ENCODE assay signal across 16 cellular contexts in genomic region chr12:128918481-128918880, GRCh38.
"Had no signal": no experiment of that assay in that cellular context is flagged by ENCODE, and none has a peak within 500 bp of the region (broad histone marks: within the 10 kb centered on the region; RNA-seq: fewer than 3 reads in every experiment).

No MANE protein-coding gene starts in this region.

- H3K27me3 ChIP-seq: gastrocnemius medialis, heart left ventricle, stomach had no signal

- H3K4me1 ChIP-seq: left ventricle myocardium inferior, stomach had no signal

- H3K36me3 ChIP-seq: gastrocnemius medialis, heart left ventricle, left ventricle myocardium inferior, stomach had no signal

- DNase-seq: activated CD4-positive, alpha-beta T cell treated with anti-CD3 and anti-CD28 coated beads, Interleukin-2, amount 50 U/mL, for 4 hours; activated CD8-positive, alpha-beta memory T cell treated with anti-CD3 and anti-CD28 coated beads, Interleukin-2, amount 10 ng/mL, durations not matched to agents 7 days and 5 days; activated naive CD4-positive, alpha-beta T cell; effector CD4-positive, alpha-beta T cell; gastrocnemius medialis; heart left ventricle; left ventricle myocardium inferior; mammary epithelial cell; Right ventricle myocardium superior; stimulated activated CD4-positive, alpha-beta T cell treated with anti-CD3 and anti-CD28 coated beads, Interleukin-1b, Interleukin-23, amount 100 ng/mL, for 48 hours; stomach; trophoblast cell had no signal

- ATAC-seq: activated CD8-positive, alpha-beta memory T cell treated with anti-CD3 and anti-CD28 coated beads, Interleukin-2, amount 10 ng/mL, durations not matched to agents 7 days and 5 days; gastrocnemius medialis; heart left ventricle; WTC11 had no signal

- H3K27ac Mint-ChIP-seq: activated CD8-positive, alpha-beta memory T cell treated with anti-CD3 and anti-CD28 coated beads, Interleukin-2, amount 10 ng/mL, durations not matched to agents 7 days and 5 days; progenitor cell of endocrine pancreas; WTC11 had no signal

- H3K27ac ChIP-seq: gastrocnemius medialis, heart left ventricle, left ventricle myocardium inferior, SK-N-MC, stomach had no signal

- H3K4me3 ChIP-seq: gastrocnemius medialis, heart left ventricle, left ventricle myocardium inferior, SK-N-MC, stomach had no signal

- H3K4me1 Mint-ChIP-seq: neural crest cell, WTC11 had no signal

- H3K36me3 Mint-ChIP-seq: activated CD8-positive, alpha-beta memory T cell treated with anti-CD3 and anti-CD28 coated beads, Interleukin-2, amount 10 ng/mL, durations not matched to agents 7 days and 5 days had no signal

- H3K9me3 Mint-ChIP-seq: neural crest cell had no signal

- H3K4me3 Mint-ChIP-seq: activated CD8-positive, alpha-beta memory T cell treated with anti-CD3 and anti-CD28 coated beads, Interleukin-2, amount 10 ng/mL, durations not matched to agents 7 days and 5 days; neural crest cell; WTC11 had no signal

- H3K9me3 ChIP-seq: gastrocnemius medialis, heart left ventricle, left ventricle myocardium inferior, stomach had no signal
